Comparison of ENCODE assay signal across 10 cellular contexts in genomic region chr5:73298251-73299016, GRCh38.
DNase-seq lines count a peak whose midpoint lies in the region; TF ChIP-seq lines count a peak whose summit lies in the region.
"Had no signal": no experiment of that assay in that cellular context is flagged by ENCODE, and none has a peak within 500 bp of the region (broad histone marks: within the 10 kb centered on the region; RNA-seq: fewer than 3 reads in every experiment).

No MANE protein-coding gene starts in this region.

- no peak overlapping the region for H2AFZ ChIP-seq in trophoblast cell (ENCODE audit: insufficient read depth, low read length, poor library complexity)

- H3K27ac ChIP-seq in HUES6 (ENCODE audit: low read depth, low read length) (no peak overlapping the region), esophagus muscularis mucosa (replicated peaks in 1 of 4) (no peak overlapping the region), trophoblast cell (ENCODE audit: low read depth, low read length) (no peak overlapping the region), adrenal gland (no peak overlapping the region)

- CTCF ChIA-PET in BJ (lab: Yijun Ruan, JAX): interaction anchor here (0.6 to 3.2 kb wide), 16 partner anchors 10 to 156 kb away, joined by 3 to 18 read pairs (median 4); no protein-coding TSS in a partner anchor

- TF ChIP-seq POLR2A in esophagus muscularis mucosa (IDR thresholded peaks at IDR 0.05; ENCODE audit: low read depth) (no peak), adrenal gland (IDR thresholded peaks at IDR 0.05) (no peak)

- H3K18ac ChIP-seq in trophoblast cell (ENCODE audit: low read length): no peak overlapping the region

- peak overlapping the region; percentile 59 for H3K4me2 ChIP-seq in trophoblast cell (ENCODE audit: low read length)

- POLR2A ChIA-PET in BJ (lab: Charles Lee): no interaction called here

- peaks cover 1% of the 10 kb centered on the region for H3K79me1 ChIP-seq in trophoblast cell (ENCODE audit: low read length)

- H3K9me3 ChIP-seq in HUES6 (ENCODE audit: control insufficient read depth, insufficient read depth, low read depth, low read length) (no peaks in the 10 kb centered on the region), esophagus muscularis mucosa (no peaks in the 10 kb centered on the region), trophoblast cell (ENCODE audit: insufficient read depth, low read depth, low read length) (no peaks in the 10 kb centered on the region), adrenal gland (replicated peaks in 1 of 3) (no peaks in the 10 kb centered on the region)

- H3K9ac ChIP-seq in HUES6 (ENCODE audit: low read length) (no peak overlapping the region), trophoblast cell (ENCODE audit: low read length) (no peak overlapping the region)

- no peak overlapping the region for H4K8ac ChIP-seq in trophoblast cell (ENCODE audit: low read depth, low read length)

- H4K91ac ChIP-seq in trophoblast cell (ENCODE audit: low read depth, low read length): no peak overlapping the region

- H3K27me3 ChIP-seq in BJ (ENCODE audit: control insufficient read depth, insufficient read depth, low read length): peaks cover 3% of the 10 kb centered on the region; the same call in 1 of the 2 replicates
- peaks cover 94% of the 10 kb centered on the region for H3K27me3 ChIP-seq in HUES6 (ENCODE audit: control insufficient read depth, insufficient read depth, low read length)
- H3K27me3 ChIP-seq in esophagus muscularis mucosa: peaks cover 5 to 84% (median 51%) of the 10 kb centered on the region in 4 donors
- H3K27me3 ChIP-seq in trophoblast cell (ENCODE audit: insufficient read depth, low read length): peaks cover 64% of the 10 kb centered on the region
- peaks cover 70% of the 10 kb centered on the region for H3K27me3 ChIP-seq in adrenal gland

- peaks cover under 1% of the 10 kb centered on the region for H3K79me2 ChIP-seq in trophoblast cell (ENCODE audit: control insufficient read depth, insufficient read depth, low read length, poor library complexity)

- H3K4me1 ChIP-seq in HUES6 (ENCODE audit: control insufficient read depth, insufficient read depth, low read length) (peaks cover 33% of the 10 kb centered on the region), esophagus muscularis mucosa (peaks cover 21 to 36% (median 31%) of the 10 kb centered on the region in 4 donors), trophoblast cell (ENCODE audit: control insufficient read depth in 1 of 2, insufficient read depth in 2 of 2, low read length in 2 of 2) (peaks cover 13 to 21% of the 10 kb centered on the region in 2 experiments), adrenal gland (replicated peaks in 1 of 2) (peaks cover 0 to 8% of the 10 kb centered on the region in 2 donors)

- TF ChIP-seq EP300 in esophagus muscularis mucosa (IDR thresholded peaks at IDR 0.05): no peak

- no peak overlapping the region for H2BK120ac ChIP-seq in trophoblast cell (ENCODE audit: insufficient read depth, low read length, poor library complexity)

- no peak overlapping the region for H3K4ac ChIP-seq in trophoblast cell (ENCODE audit: low read depth, low read length)

- H3K4me3 ChIP-seq in BJ (ENCODE audit: low read depth, low read length) (peak overlapping the region; percentile 40; the same call in 1 of the 2 replicates), HUES6 (ENCODE audit: low read depth, low read length) (peak overlapping the region; percentile 52), esophagus muscularis mucosa (peak overlapping the region; percentile 33 to 47 (median 38)), trophoblast cell (ENCODE audit: low read depth, low read length) (no peak overlapping the region), adrenal gland (peak overlapping the region in 1 of 4 donors; percentile 45)

- H2AK5ac ChIP-seq in trophoblast cell (ENCODE audit: low read length): no peak overlapping the region

- TF ChIP-seq CTCF in BJ (IDR thresholded peaks at IDR 0.05; ENCODE audit: insufficient read depth, low read depth, low read length) (no peak), esophagus muscularis mucosa (IDR thresholded peaks at IDR 0.05) (no peak), adrenal gland (IDR thresholded peaks at IDR 0.05) (no peak)

- H3K36me3 ChIP-seq in BJ (ENCODE audit: control insufficient read depth, insufficient read depth, low read length) (no peaks in the 10 kb centered on the region), HUES6 (ENCODE audit: control insufficient read depth, insufficient read depth, low read length) (no peaks in the 10 kb centered on the region), esophagus muscularis mucosa (no peaks in the 10 kb centered on the region), trophoblast cell (ENCODE audit: control insufficient read depth in 1 of 2, insufficient read depth in 2 of 2, low read length in 2 of 2) (no peaks in the 10 kb centered on the region), adrenal gland (replicated peaks in 1 of 2) (no peaks in the 10 kb centered on the region)

- 19% methylated on average over 19 of the region's 61 CpGs for WGBS in esophagus muscularis mucosa
- no CpG with 5 or more reads among the region's 61 CpGs for WGBS in trophoblast cell (ENCODE audit: extremely low coverage, insufficient coverage, insufficient read length)
- WGBS in adrenal gland, 4 donors: 6 to 20% (median 8%) methylated on average over 34 to 61 of the region's 61 CpGs

- H2BK12ac ChIP-seq in trophoblast cell (ENCODE audit: low read length): no peak overlapping the region

- intact Hi-C loops in esophagus muscularis mucosa (cut with DNase I): loop anchor here (5.0 kb wide), 2 partner anchors 81 to 154 kb away; no protein-coding TSS in a partner anchor
- intact Hi-C loops in adrenal gland (cut with DNase I): no loop called here

- H3K14ac ChIP-seq in trophoblast cell (ENCODE audit: low read length): no peak overlapping the region

- no peak overlapping the region for H3K23ac ChIP-seq in trophoblast cell (ENCODE audit: low read length)

- no peak overlapping the region for H2BK5ac ChIP-seq in trophoblast cell (ENCODE audit: low read depth, low read length, poor library complexity)

- DNase-seq in BJ (ENCODE audit: low read depth) (no peak), esophagus muscularis mucosa (ENCODE audit: extremely low spot score) (no peak), trophoblast cell (no peak), adrenal gland (no peak), SHP77 treated with DMSO at 0.1 percent for 48 hours (lab: John Stamatoyannopoulos, UW) (no peak), NOMO-1 treated with dmso at 0.1 percent for 144 hours (lab: John Stamatoyannopoulos, UW; ENCODE audit: unreplicated experiment) (no peak)
- no peak for DNase-seq in effector CD8-positive, alpha-beta T cell (lab: John Stamatoyannopoulos, UW)
- DNase-seq: DMS153, NCI-H1048 had no signal

- H4K12ac ChIP-seq in trophoblast cell (ENCODE audit: low read depth, low read length): no peak overlapping the region
